ENCODE assay signal across 23 cellular contexts in genomic region chr20:40189621-40190020, GRCh38.
DNase-seq lines count a peak whose midpoint lies in the region; ATAC-seq and TF ChIP-seq lines count a peak whose summit lies in the region.
"Had no signal": no experiment of that assay in that cellular context is flagged by ENCODE, and none has a peak within 500 bp of the region (broad histone marks: within the 10 kb centered on the region; RNA-seq: fewer than 3 reads in every experiment).

No MANE protein-coding gene starts in this region.

- peaks cover 8% of the 10 kb centered on the region for H3K4me1 ChIP-seq in RWPE2 (ENCODE audit: insufficient read depth, poor library complexity, severe bottlenecking)
- H3K4me1 ChIP-seq: BLaER1, Peyer's patch had no signal

- no peak overlapping the region for H3K4me3 Mint-ChIP-seq in stimulated activated naive CD8-positive, alpha-beta T cell treated with anti-CD3 and anti-CD28 coated beads, Interleukin-15, amount 100 ng/mL, for 72 hours
- H3K4me3 Mint-ChIP-seq: CD4-positive, alpha-beta memory T cell; H9 had no signal

- no peak overlapping the region for H3K27ac ChIP-seq in RWPE2 (ENCODE audit: poor library complexity, severe bottlenecking)
- H3K27ac ChIP-seq: BLaER1, Peyer's patch had no signal

- H3K4me1 Mint-ChIP-seq in stimulated activated naive CD8-positive, alpha-beta T cell treated with anti-CD3 and anti-CD28 coated beads, Interleukin-15, amount 100 ng/mL, for 72 hours: no peaks in the 10 kb centered on the region
- H3K4me1 Mint-ChIP-seq: CD4-positive, alpha-beta memory T cell; H9 had no signal

- H3K9me3 ChIP-seq in RWPE2 (ENCODE audit: severe bottlenecking): no peaks in the 10 kb centered on the region
- H3K9me3 ChIP-seq: BLaER1, MG63, Peyer's patch, SK-N-SH had no signal

- DNase-seq in left ventricle myocardium superior (no peak), cardiac septum (ENCODE audit: low spot score) (no peak), RWPE2 (ENCODE audit: low spot score) (no peak), fibroblast of gingiva (ENCODE audit: low read depth) (peak; percentile 49), DMS53 (lab: John Stamatoyannopoulos, UW) (no peak)
- no peak for DNase-seq in stimulated activated naive CD8-positive, alpha-beta T cell treated with anti-CD3 and anti-CD28 coated beads, Interleukin-15, amount 100 ng/mL, for 72 hours
- DNase-seq: 8988T; CD4-positive, alpha-beta memory T cell; EL; H9; MG63; NCI-H1048; NCI-H1436 treated with DMSO at 0.1 percent for 48 hours; NCI-H2029; NCI-H2171; NCI-H446 treated with DMSO at 0.1 percent for 48 hours; NCI-H69; Peyer's patch; SHP77 treated with DMSO at 0.1 percent for 48 hours; SK-N-SH had no signal

- ATAC-seq in left ventricle myocardium superior (peak; percentile 42), RWPE2 (ENCODE audit: low read depth) (peak; percentile 70), GM21390 (IDR thresholded peaks at IDR 0.05; ENCODE audit: unreplicated experiment) (no peak), HG02884 (IDR thresholded peaks at IDR 0.05; ENCODE audit: unreplicated experiment) (no peak)
- ATAC-seq in stimulated activated naive CD8-positive, alpha-beta T cell treated with anti-CD3 and anti-CD28 coated beads, Interleukin-15, amount 100 ng/mL, for 72 hours: no peak

- H3K9me3 Mint-ChIP-seq in stimulated activated naive CD8-positive, alpha-beta T cell treated with anti-CD3 and anti-CD28 coated beads, Interleukin-15, amount 100 ng/mL, for 72 hours: no peaks in the 10 kb centered on the region
- H3K9me3 Mint-ChIP-seq: H9 had no signal

- H3K27ac Mint-ChIP-seq in stimulated activated naive CD8-positive, alpha-beta T cell treated with anti-CD3 and anti-CD28 coated beads, Interleukin-15, amount 100 ng/mL, for 72 hours: no peak overlapping the region
- H3K27ac Mint-ChIP-seq: CD4-positive, alpha-beta memory T cell; H9 had no signal

- peaks cover 7% of the 10 kb centered on the region for H3K27me3 Mint-ChIP-seq in stimulated activated naive CD8-positive, alpha-beta T cell treated with anti-CD3 and anti-CD28 coated beads, Interleukin-15, amount 100 ng/mL, for 72 hours

- H3K36me3 ChIP-seq in RWPE2 (ENCODE audit: low read depth): no peaks in the 10 kb centered on the region
- H3K36me3 ChIP-seq: BLaER1, MG63, Peyer's patch had no signal

- no peak overlapping the region for H3K4me3 ChIP-seq in RWPE2 (ENCODE audit: severe bottlenecking)
- H3K4me3 ChIP-seq: BLaER1, MG63, Peyer's patch had no signal

- intact Hi-C loops in left ventricle myocardium superior (cut with micrococcal nuclease): no loop called here
- intact Hi-C loops in cardiac septum (cut with DNase I): no loop called here

- H3K27me3 ChIP-seq in RWPE2 (ENCODE audit: insufficient read depth, poor library complexity, severe bottlenecking): peaks cover 11% of the 10 kb centered on the region
- H3K27me3 ChIP-seq: BLaER1, Peyer's patch had no signal

- TF ChIP-seq CTCF in RWPE2 (IDR thresholded peaks at IDR 0.05; ENCODE audit: poor library complexity, severe bottlenecking): no peak

Comparison
In these comparisons a context has a peak if more than half of its experiments do, and no peak if none do; other contexts are left out.
1. ATAC-seq: peak in left ventricle myocardium superior (single experiment) and RWPE2 (single experiment); none in GM21390 (single experiment), stimulated activated naive CD8-positive, alpha-beta T cell treated with anti-CD3 and anti-CD28 coated beads, Interleukin-15, amount 100 ng/mL, for 72 hours (single experiment) and HG02884 (single experiment).